ENCODE assay signal across 8 cellular contexts in genomic region chr14:32078030-32078793, GRCh38. TPM values are rescaled to one million over a fixed set of nuclear protein-coding genes. Genes with fewer than 3 reads are reported as not detected.
DNase-seq lines count a peak whose midpoint lies in the region; ATAC-seq and TF ChIP-seq lines count a peak whose summit lies in the region.

No MANE protein-coding gene starts in this region.

- peak overlapping the region; percentile 88 for H3K9ac ChIP-seq in HUES64 (ENCODE audit: low read depth, low read length)
- peak overlapping the region; percentile 71 to 96 (median 77) for H3K9ac ChIP-seq in subcutaneous abdominal adipose tissue (ENCODE audit: low read length in 5 of 5)

- ATAC-seq in RWPE2 (ENCODE audit: low read depth) (peak; percentile 9; the same call in 1 of the 3 replicates), left lobe of liver (peak; percentile 32), GM18517 (IDR thresholded peaks at IDR 0.05; ENCODE audit: unreplicated experiment) (no peak)

- peak overlapping the region; percentile 93 for H3K27ac ChIP-seq in HUES64 (ENCODE audit: low read depth, low read length)
- H3K27ac ChIP-seq in RWPE2 (ENCODE audit: poor library complexity, severe bottlenecking), result peak overlapping the region; percentile 96
- peak overlapping the region; percentile 94 for H3K27ac ChIP-seq in cingulate gyrus (ENCODE audit: low read depth, low read length)
- H3K27ac ChIP-seq in subcutaneous abdominal adipose tissue (ENCODE audit: low read depth, low read length), result peak overlapping the region; percentile 79

- TF ChIP-seq CTCF in RWPE2 (IDR thresholded peaks at IDR 0.05; ENCODE audit: poor library complexity, severe bottlenecking), result no peak

- H3K36me3 ChIP-seq in HUES64 (ENCODE audit: insufficient read depth, low read length) (no peaks in the 10 kb centered on the region), RWPE2 (ENCODE audit: low read depth) (peaks cover 13% of the 10 kb centered on the region; the same call in 1 of the 2 replicates), subcutaneous abdominal adipose tissue (ENCODE audit: control insufficient read depth in 5 of 5, insufficient read depth in 5 of 5, low read length in 5 of 5) (no peaks in the 10 kb centered on the region)

- H3K9me3 ChIP-seq in HUES64 (ENCODE audit: insufficient read depth, low read depth, low read length) (no peaks in the 10 kb centered on the region), RWPE2 (ENCODE audit: severe bottlenecking) (no peaks in the 10 kb centered on the region), subcutaneous abdominal adipose tissue (ENCODE audit: control insufficient read depth in 5 of 5, low read length in 5 of 5) (no peaks in the 10 kb centered on the region)

- peak; percentile 49 for DNase-seq in activated T-cell treated with anti-CD3 and anti-CD28 coated beads, Interleukin-2, amount 50 U/mL, for 1 hour
- DNase-seq in activated T-cell treated with anti-CD3 and anti-CD28 coated beads for 4 hours (no peak), RWPE2 (ENCODE audit: low spot score) (no peak), left lobe of liver (ENCODE audit: low spot score) (peak; percentile 57)

- H3K4me1 ChIP-seq in HUES64 (ENCODE audit: insufficient read depth, low read length) (peaks cover 51% of the 10 kb centered on the region), RWPE2 (ENCODE audit: insufficient read depth, poor library complexity, severe bottlenecking) (peaks cover 46% of the 10 kb centered on the region), subcutaneous abdominal adipose tissue (ENCODE audit: control insufficient read depth in 5 of 5, insufficient read depth in 5 of 5, low read length in 5 of 5) (peaks cover 3 to 29% (median 24%) of the 10 kb centered on the region in 5 donors)

- H3K4me3 ChIP-seq in HUES64 (ENCODE audit: low read length) (peak overlapping the region; percentile 85), RWPE2 (ENCODE audit: severe bottlenecking) (peak overlapping the region; percentile 95), subcutaneous abdominal adipose tissue (ENCODE audit: low read depth in 1 of 5, low read length in 5 of 5) (peak overlapping the region; percentile 73 to 99 (median 88))

- WGBS in HUES64, result 3% methylated on average over 13 of the region's 27 CpGs

- H3K27me3 ChIP-seq in HUES64 (ENCODE audit: insufficient read depth, low read length), result no peaks in the 10 kb centered on the region
- no peaks in the 10 kb centered on the region for H3K27me3 ChIP-seq in RWPE2 (ENCODE audit: insufficient read depth, poor library complexity, severe bottlenecking)
- no peaks in the 10 kb centered on the region for H3K27me3 ChIP-seq in subcutaneous abdominal adipose tissue (ENCODE audit: control insufficient read depth in 5 of 5, insufficient read depth in 4 of 5, low read length in 5 of 5)

RNA-seq across cellular contexts. Expression of gene ARHGAP5, which starts 1.1 kb away (rescaled TPM):
- polyA plus RNA-seq in HUES64 (2013, experiment 1 of 2), result 33.8 TPM
- 36.1 TPM for polyA plus RNA-seq in HUES64 (2013, experiment 2 of 2)
- 38.4 TPM for total RNA-seq in left lobe of liver

Comparison
In these comparisons a context has a peak if more than half of its experiments do, and no peak if none do; other contexts are left out.
1. DNase-seq: peak in activated T-cell treated with anti-CD3 and anti-CD28 coated beads, Interleukin-2, amount 50 U/mL, for 1 hour (single experiment) and left lobe of liver (single experiment); none in activated T-cell treated with anti-CD3 and anti-CD28 coated beads for 4 hours (single experiment) and RWPE2 (single experiment).
2. Peak in every context shown above with its lines, with median percentiles within 50 percentile points of each other: H3K27ac ChIP-seq and H3K4me3 ChIP-seq.